8 cellular contexts compared by ENCODE assay signal in genomic region chr13:40613192-40613818, GRCh38. TPM values are rescaled to one million over a fixed set of nuclear protein-coding genes. Genes with fewer than 3 reads are reported as not detected.
A peak's percentile ranks its signal among the peaks of the same experiment; 100 is the strongest.
DNase-seq lines count a peak whose midpoint lies in the region; ATAC-seq and TF ChIP-seq lines count a peak whose summit lies in the region.

No MANE protein-coding gene starts in this region.

- peak overlapping the region; percentile 70 to 93 (median 84) for H3K4me3 Mint-ChIP-seq in CD4-positive, CD25-positive, alpha-beta regulatory T cell

- TF ChIP-seq CTCF in stomach (IDR thresholded peaks at IDR 0.05) (no peak), ovary (IDR thresholded peaks at IDR 0.05) (no peak)

- no peaks in the 10 kb centered on the region for H3K9me3 Mint-ChIP-seq in CD4-positive, CD25-positive, alpha-beta regulatory T cell

- intact Hi-C loops in stomach (cut with DNase I; ENCODE audit: low total_unique reads) = no loop called here
- intact Hi-C loops in ovary (cut with DNase I) = no loop called here

- H3K9me3 ChIP-seq in CD4-positive, CD25-positive, alpha-beta regulatory T cell (ENCODE audit: control insufficient read depth in 2 of 2, low read length in 2 of 2) = no peaks in the 10 kb centered on the region
- H3K9me3 ChIP-seq in stomach (no peaks in the 10 kb centered on the region), ovary (no peaks in the 10 kb centered on the region)

- H3K27me3 Mint-ChIP-seq in CD4-positive, CD25-positive, alpha-beta regulatory T cell = no peaks in the 10 kb centered on the region

- peak overlapping the region; percentile 89 to 99 (median 95) for H3K27ac Mint-ChIP-seq in CD4-positive, CD25-positive, alpha-beta regulatory T cell

- DNase-seq in CD4-positive, CD25-positive, alpha-beta regulatory T cell = peak; percentile 39 to 88 (median 76)
- peak; percentile 59 for DNase-seq in activated T-cell treated with anti-CD3 and anti-CD28 coated beads, Interleukin-2, amount 50 U/mL, for 1 hour
- peak; percentile 65 for DNase-seq in left kidney (ENCODE audit: low read depth, low spot score)
- peak; percentile 56 for DNase-seq in stomach
- DNase-seq in activated CD4-positive, CD25-positive, alpha-beta regulatory T cell (lab: John Stamatoyannopoulos, UW) = no peak
- no peak for DNase-seq in ovary

- TF ChIP-seq EP300 in stomach (IDR thresholded peaks at IDR 0.05) = no peak
- no peak for TF ChIP-seq EP300 in ovary (IDR thresholded peaks at IDR 0.05)

- peaks cover 25% of the 10 kb centered on the region for H3K36me3 Mint-ChIP-seq in CD4-positive, CD25-positive, alpha-beta regulatory T cell

- peaks cover 37 to 96% (median 77%) of the 10 kb centered on the region in 4 donors for H3K4me1 Mint-ChIP-seq in CD4-positive, CD25-positive, alpha-beta regulatory T cell

- ATAC-seq in CD4-positive, CD25-positive, alpha-beta regulatory T cell (ENCODE audit: low read depth in 2 of 2) = peak; percentile 81
- peak; percentile 72 for ATAC-seq in GM19455 (IDR thresholded peaks at IDR 0.05; ENCODE audit: unreplicated experiment)
- ATAC-seq in HG03457 (IDR thresholded peaks at IDR 0.05; ENCODE audit: unreplicated experiment) = peak; percentile 73

- no peak for TF ChIP-seq POLR2A in stomach (IDR thresholded peaks at IDR 0.05)
- no peak for TF ChIP-seq POLR2A in ovary (IDR thresholded peaks at IDR 0.05)

- peak overlapping the region; percentile 92 for H3K27ac ChIP-seq in CD4-positive, CD25-positive, alpha-beta regulatory T cell (ENCODE audit: insufficient read depth, low read length, poor library complexity, severe bottlenecking)
- peak overlapping the region; percentile 14 to 78 (median 57) for H3K27ac ChIP-seq in stomach
- peak overlapping the region in 1 of 2 donors; percentile 16 for H3K27ac ChIP-seq in ovary

- peaks cover 99% of the 10 kb centered on the region for H3K4me1 ChIP-seq in CD4-positive, CD25-positive, alpha-beta regulatory T cell (ENCODE audit: control insufficient read depth, insufficient read depth, low read length, poor library complexity, severe bottlenecking)
- H3K4me1 ChIP-seq in stomach (peaks cover 23 to 81% (median 48%) of the 10 kb centered on the region in 4 donors), ovary (ENCODE audit: insufficient read depth) (peaks cover 42% of the 10 kb centered on the region)

- no peaks in the 10 kb centered on the region for H3K27me3 ChIP-seq in CD4-positive, CD25-positive, alpha-beta regulatory T cell (ENCODE audit: control insufficient read depth, insufficient read depth, low read length)
- H3K27me3 ChIP-seq in stomach = no peaks in the 10 kb centered on the region
- H3K27me3 ChIP-seq in ovary = no peaks in the 10 kb centered on the region

- WGBS in stomach, 5 donors = 10 to 33% (median 20%) methylated on average over 7 of the region's 7 CpGs
- 55 to 58% (median 56%) methylated on average over 7 of the region's 7 CpGs for WGBS in ovary, 3 donors

- H3K4me3 ChIP-seq in CD4-positive, CD25-positive, alpha-beta regulatory T cell (ENCODE audit: low read depth, low read length) = peak overlapping the region; percentile 84
- no peak overlapping the region for H3K4me3 ChIP-seq in stomach
- no peak overlapping the region for H3K4me3 ChIP-seq in ovary

- H3K36me3 ChIP-seq in CD4-positive, CD25-positive, alpha-beta regulatory T cell (ENCODE audit: control insufficient read depth, insufficient read depth, low read length) = peaks cover under 1% of the 10 kb centered on the region
- H3K36me3 ChIP-seq in stomach (no peaks in the 10 kb centered on the region), ovary (no peaks in the 10 kb centered on the region)

RNA-seq across cellular contexts. Expression of gene FOXO1, which starts 53.1 kb away (rescaled TPM):
- 119 TPM for total RNA-seq in CD4-positive, CD25-positive, alpha-beta regulatory T cell
- polyA plus RNA-seq in CD4-positive, CD25-positive, alpha-beta regulatory T cell = 100 to 1,000 TPM in 1 of 4 donors, 10 to 100 TPM in 3; 45.5 to 115 (median 65.4) TPM
- total RNA-seq in stomach = 10 to 100 TPM; 12.9 to 43.7 (median 26.6) TPM
- polyA plus RNA-seq in stomach = 1 to 10 TPM; 4.2 to 9.9 (median 7.8) TPM
- total RNA-seq in ovary = 100 to 1,000 TPM in 6 of 7 donors, 10 to 100 TPM in 1; 95.9 to 157 (median 117) TPM
- polyA plus RNA-seq in ovary = 10 to 100 TPM; 51.5 to 80.1 TPM

Comparison
In these comparisons a context has a peak if more than half of its experiments do, and no peak if none do; other contexts are left out.
1. DNase-seq: peak in CD4-positive, CD25-positive, alpha-beta regulatory T cell (3 of 3), activated T-cell treated with anti-CD3 and anti-CD28 coated beads, Interleukin-2, amount 50 U/mL, for 1 hour (single experiment), left kidney (single experiment) and stomach (single experiment); none in activated CD4-positive, CD25-positive, alpha-beta regulatory T cell (0 of 4) and ovary (0 of 5).
2. Peak in every context shown above with its lines, with median percentiles within 50 percentile points of each other: ATAC-seq.